ENCODE assay signal across 1 cellular context in genomic region chrX:71283409-71284143, GRCh38.
A peak's percentile ranks its signal among the peaks of the same experiment; 100 is the strongest.
TF ChIP-seq lines count a peak whose summit lies in the region.

TSS of gene NONO (plus strand) at chrX:71283635. CDS start at chrX:71290638, 7,003 bp downstream.

TF ChIP-seq in K562, 482 proteins besides CTCF, POLR2A, EP300 and RAD21 (continued from another document and continues in another):
- TF ChIP-seq DEAF1 (CRISPR knock-in tag; IDR thresholded peaks at IDR 0.05): peak; percentile 93
- TF ChIP-seq CBX1 (IDR thresholded peaks at IDR 0.05; ENCODE audit: low read depth): no peak
- TF ChIP-seq ZBTB12 (CRISPR knock-in tag; IDR thresholded peaks at IDR 0.05): no peak
- peak; percentile 74; the same call in 1 of the 2 replicates for TF ChIP-seq CHD2 (IDR thresholded peaks at IDR 0.05; ENCODE audit: low read depth, low read length)
- TF ChIP-seq NRF1 (conservative IDR thresholded peaks at IDR 0.05 in 1 of 2, IDR thresholded peaks at IDR 0.05 in 1 of 2): peak; percentile 93 to 94
- peak; percentile 46; the same call in 1 of the 2 replicates for TF ChIP-seq BRD4 (IDR thresholded peaks at IDR 0.05)
- TF ChIP-seq RBM25 (IDR thresholded peaks at IDR 0.05; ENCODE audit: low read depth, low read length, severe bottlenecking): peak; percentile 49
- no peak for TF ChIP-seq ZNF778 (CRISPR knock-in tag; IDR thresholded peaks at IDR 0.05)
- peak in 1 of 2 experiments; percentile 40; a peak in 1 of 4 replicates for TF ChIP-seq ZNF639 (CRISPR knock-in tag; conservative IDR thresholded peaks at IDR 0.05 in 1 of 2, IDR thresholded peaks at IDR 0.05 in 1 of 2)
- 0 out of 2 replicates have a peak, but pooled peaks have one; percentile 33 for TF ChIP-seq CREB3L1 (IDR thresholded peaks at IDR 0.05; ENCODE audit: borderline replicate concordance, low read depth)
- no peak for TF ChIP-seq ZKSCAN3 (CRISPR knock-in tag; IDR thresholded peaks at IDR 0.05)
- TF ChIP-seq HDAC1 (IDR thresholded peaks at IDR 0.05): peak in 1 of 2 experiments; percentile 59; a peak in 2 of 4 replicates
- no peak for TF ChIP-seq CHAMP1 (IDR thresholded peaks at IDR 0.05)
- TF ChIP-seq ETS2 (tag; IDR thresholded peaks at IDR 0.05; ENCODE audit: borderline replicate concordance, poor library complexity, severe bottlenecking): no peak
- TF ChIP-seq FOS (IDR thresholded peaks at IDR 0.05; ENCODE audit: extremely low read depth, insufficient read length): peak; percentile 81
- TF ChIP-seq YY1 (IDR thresholded peaks at IDR 0.05; ENCODE audit: borderline replicate concordance in 1 of 3, control insufficient read depth in 1 of 3, extremely low read depth in 1 of 3, insufficient read depth in 3 of 3, insufficient read length in 1 of 3, insufficient replicate concordance in 2 of 3, low read depth in 1 of 3, low read length in 2 of 3): peak; percentile 24 to 73 (median 44)
- 0 out of 4 replicates have a peak, but pooled peaks of 1 of the 2 experiments have one; percentile 77 for TF ChIP-seq UBTF (IDR thresholded peaks at IDR 0.05; ENCODE audit: borderline replicate concordance in 1 of 2, low read depth in 2 of 2, low read length in 2 of 2)
- TF ChIP-seq ZNF140 (CRISPR knock-in tag; IDR thresholded peaks at IDR 0.05): no peak
- TF ChIP-seq CREM (IDR thresholded peaks at IDR 0.05; ENCODE audit: low read depth): peak; percentile 45
- TF ChIP-seq TAF1 (IDR thresholded peaks at IDR 0.05; ENCODE audit: control insufficient read depth, extremely low read depth, insufficient read depth, low read length, severe bottlenecking): peak; percentile 88
- peak; percentile 10 for TF ChIP-seq PHF20 (IDR thresholded peaks at IDR 0.05; ENCODE audit: partially characterized antibody)
- TF ChIP-seq RBBP5 (IDR thresholded peaks at IDR 0.05; ENCODE audit: borderline replicate concordance, insufficient read depth, low read length, poor library complexity, severe bottlenecking): peak; percentile 79
- no peak for TF ChIP-seq SRSF1 (IDR thresholded peaks at IDR 0.05; ENCODE audit: low read depth, low read length)
- TF ChIP-seq ELF1 (tag; IDR thresholded peaks at IDR 0.05): 0 out of 2 replicates have a peak, but pooled peaks have one; percentile 32
- TF ChIP-seq NELFE (IDR thresholded peaks at IDR 0.05; ENCODE audit: insufficient read depth, insufficient read length): no peak
- no peak for TF ChIP-seq DACH1 (IDR thresholded peaks at IDR 0.05; ENCODE audit: partially characterized antibody)
- no peak for TF ChIP-seq SMARCE1 (IDR thresholded peaks at IDR 0.05)
- peak; percentile 56 for TF ChIP-seq BRD9 (IDR thresholded peaks at IDR 0.05; ENCODE audit: low read depth, partially characterized antibody)
- TF ChIP-seq ZNF512 (tag; IDR thresholded peaks at IDR 0.05): no peak
- TF ChIP-seq TSHZ1 (CRISPR knock-in tag; IDR thresholded peaks at IDR 0.05): no peak
- TF ChIP-seq E2F1 (CRISPR knock-in tag; IDR thresholded peaks at IDR 0.05): peak; percentile 64; the same call in 1 of the 2 replicates
- TF ChIP-seq ASH1L (IDR thresholded peaks at IDR 0.05; ENCODE audit: borderline replicate concordance, low read depth, partially characterized antibody): peak; percentile 49
- no peak for TF ChIP-seq HBP1 (CRISPR knock-in tag; IDR thresholded peaks at IDR 0.05)
- TF ChIP-seq RNF219 (CRISPR knock-in tag; IDR thresholded peaks at IDR 0.05): no peak
- TF ChIP-seq CXXC5 (CRISPR knock-in tag; IDR thresholded peaks at IDR 0.05): peak; percentile 71
